In the genomic region with DNA sequence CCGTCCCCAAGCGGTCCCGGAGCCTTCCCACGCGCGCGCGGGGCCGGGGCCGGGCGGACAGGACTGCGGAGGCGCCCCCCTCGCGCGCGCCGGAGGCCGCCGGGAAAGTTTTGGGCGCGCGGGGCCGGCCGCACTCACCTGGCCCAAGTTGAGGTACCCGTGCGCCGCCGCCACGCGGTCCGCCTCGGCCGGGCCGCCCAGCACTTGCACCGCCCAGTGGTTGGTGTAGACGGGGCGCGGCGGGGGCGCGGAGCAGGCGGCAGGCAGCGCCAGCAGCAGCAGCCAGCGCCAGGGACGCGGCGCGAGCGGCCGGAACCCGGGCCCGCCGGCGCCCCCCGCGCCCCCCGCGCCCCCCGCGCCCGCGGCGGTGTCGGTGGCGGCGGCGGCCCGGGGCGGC, we compare ENCODE assay signal across 8 cellular contexts. TPM values are rescaled to one million over a fixed set of nuclear protein-coding genes. Genes with fewer than 3 reads are reported as not detected.
A peak's percentile ranks its signal among the peaks of the same experiment; 100 is the strongest.
DNase-seq lines count a peak whose midpoint lies in the region; ATAC-seq and TF ChIP-seq lines count a peak whose summit lies in the region.

No MANE protein-coding gene starts in this region.

- H3K27ac ChIP-seq in GM23248: no peak overlapping the region
- no peak overlapping the region for H3K27ac ChIP-seq in tibial nerve

- H3K9me3 ChIP-seq in GM23248 (ENCODE audit: low read depth) (no peaks in the 10 kb centered on the region), tibial nerve (no peaks in the 10 kb centered on the region)

- TF ChIP-seq CTCF in tibial nerve (IDR thresholded peaks at IDR 0.05): peak in 1 of 5 experiments; percentile 27

- H3K27me3 Mint-ChIP-seq in activated T-helper 17 cell treated with anti-CD3 and anti-CD28 coated beads, Interleukin-2, amount 50 U/mL, for 72 hours: peaks cover 36% of the 10 kb centered on the region

- H3K27me3 ChIP-seq in GM23248 (replicated peaks; ENCODE audit: insufficient read depth) (peaks cover 36% of the 10 kb centered on the region), tibial nerve (peaks cover 0 to 41% of the 10 kb centered on the region in 2 donors)

- no peaks in the 10 kb centered on the region for H3K79me2 ChIP-seq in GM23248 (ENCODE audit: insufficient read depth)

- ATAC-seq in activated T-helper 17 cell treated with anti-CD3 and anti-CD28 coated beads, Interleukin-2, amount 50 U/mL, for 72 hours (replicated peaks): peak; percentile 46

- H3K4me1 ChIP-seq in GM23248 (ENCODE audit: insufficient read depth) (no peaks in the 10 kb centered on the region), tibial nerve (peaks cover 0 to 10% (median 0%) of the 10 kb centered on the region in 4 donors)

- no peak overlapping the region for H2AFZ ChIP-seq in GM23248

- DNase-seq in ACHN (peak; percentile 7), GM23248 (peak; percentile 42), kidney tubule cell (ENCODE audit: low spot score) (peak; percentile 39), OCI-M2 (lab: John Stamatoyannopoulos, UW; ENCODE audit: unreplicated experiment) (no peak), tibial nerve (ENCODE audit: low spot score in 2 of 2) (no peak), DMS79 (lab: John Stamatoyannopoulos, UW) (no peak), NCI-H1436 (lab: John Stamatoyannopoulos, UW) (no peak)

- no peak overlapping the region for H3K4me2 ChIP-seq in GM23248 (ENCODE audit: unreplicated experiment)

- no peak for TF ChIP-seq EP300 in tibial nerve (IDR thresholded peaks at IDR 0.05)

- H3K36me3 ChIP-seq in GM23248 (ENCODE audit: low read depth) (no peaks in the 10 kb centered on the region), tibial nerve (no peaks in the 10 kb centered on the region)

- H3K36me3 Mint-ChIP-seq in activated T-helper 17 cell treated with anti-CD3 and anti-CD28 coated beads, Interleukin-2, amount 50 U/mL, for 72 hours (ENCODE audit: low read depth): no peaks in the 10 kb centered on the region

- TF ChIP-seq POLR2A in tibial nerve (IDR thresholded peaks at IDR 0.05): no peak

- in situ Hi-C loops in ACHN (cut with HindIII; ENCODE audit: low pct_ligation_motif_present, low pct_unique_long_range_greater_than_20kb, low sequenced_read_pairs): no loop called here
- in situ Hi-C loops in GM23248 (cut with MboI): no loop called here

- no peaks in the 10 kb centered on the region for H3K4me1 Mint-ChIP-seq in activated T-helper 17 cell treated with anti-CD3 and anti-CD28 coated beads, Interleukin-2, amount 50 U/mL, for 72 hours

- H3K9ac ChIP-seq in GM23248: no peak overlapping the region

- H3K9me2 ChIP-seq in GM23248 (ENCODE audit: insufficient read depth): no peaks in the 10 kb centered on the region

- no peak overlapping the region for H3K27ac Mint-ChIP-seq in activated T-helper 17 cell treated with anti-CD3 and anti-CD28 coated beads, Interleukin-2, amount 50 U/mL, for 72 hours

- H3F3A ChIP-seq in GM23248 (ENCODE audit: insufficient read depth): no peaks in the 10 kb centered on the region

- H3K4me3 Mint-ChIP-seq in activated T-helper 17 cell treated with anti-CD3 and anti-CD28 coated beads, Interleukin-2, amount 50 U/mL, for 72 hours: no peak overlapping the region

- WGBS in GM23248 (ENCODE audit: low coverage in 1 of 2, low lambda C conversion rate in 2 of 2, missing lambda C conversion rate in 2 of 2), 2 experiments: 0 to 2% methylated on average over 16 to 30 of the region's 70 CpGs
- 0% methylated on average over 11 of the region's 70 CpGs; no CpG with 5 or more reads in 1 of the 2 donors for WGBS in tibial nerve, 2 donors

- no peaks in the 10 kb centered on the region for H4K20me1 ChIP-seq in GM23248 (ENCODE audit: insufficient read depth)

- no peaks in the 10 kb centered on the region for H3K9me3 Mint-ChIP-seq in activated T-helper 17 cell treated with anti-CD3 and anti-CD28 coated beads, Interleukin-2, amount 50 U/mL, for 72 hours

- H3K4me3 ChIP-seq in GM23248 (no peak overlapping the region), tibial nerve (peak overlapping the region in 1 of 4 donors; percentile 50)

RNA-seq across cellular contexts. Expression of gene PCSK6, which starts 0.3 kb away (rescaled TPM):
- total RNA-seq in GM23248 (2014; rRNA removed; shearing (Covaris generic)): not detected in 2 replicates
- polyA plus RNA-seq in GM23248 (2016; fragmentation: Nextera tagmentation; extraction: Ambion mirVana): 0.19 and 0.38 TPM in 2 replicates
- total RNA-seq in activated T-helper 17 cell treated with anti-CD3 and anti-CD28 coated beads, Interleukin-2, amount 50 U/mL, for 72 hours: 1 to 10 TPM in 1 of 2 donors, under 1 TPM in 1; 0.56 to 1.3 TPM
- total RNA-seq in tibial nerve: 10 to 100 TPM in 3 of 4 donors, 1 to 10 TPM in 1; 8.5 to 27.0 (median 13.2) TPM

Comparison
In these comparisons a context has a peak if more than half of its experiments do, and no peak if none do; other contexts are left out.
1. DNase-seq: peak in ACHN (single experiment), GM23248 (single experiment) and kidney tubule cell (single experiment); none in OCI-M2 (single experiment), tibial nerve (0 of 2), DMS79 (single experiment) and NCI-H1436 (single experiment).